15 cellular contexts compared by ENCODE assay signal in genomic region chr21:35578831-35579470, GRCh38.
DNase-seq lines count a peak whose midpoint lies in the region; ATAC-seq and TF ChIP-seq lines count a peak whose summit lies in the region.
"Had no signal": no experiment of that assay in that cellular context is flagged by ENCODE, and none has a peak within 500 bp of the region (broad histone marks: within the 10 kb centered on the region; RNA-seq: fewer than 3 reads in every experiment).

No MANE protein-coding gene starts in this region.

- H3K4me3 ChIP-seq in fibroblast of the aortic adventitia (ENCODE audit: low read depth, low read length): no peak overlapping the region
- H3K4me3 ChIP-seq: skin epidermis had no signal

- peaks cover 26% of the 10 kb centered on the region for H3K4me1 Mint-ChIP-seq in activated naive CD4-positive, alpha-beta T cell treated with anti-CD3 and anti-CD28 coated beads for 36 hours (ENCODE audit: low read depth)
- peaks cover 26% of the 10 kb centered on the region for H3K4me1 Mint-ChIP-seq in activated T-helper 2 cell treated with anti-CD3 and anti-CD28 coated beads, Interferon-gamma antibody, Interleukin-2, Interleukin-4, amounts not matched to agents 10 μg/mL and 5 μg/mL and 100 μg/mL, durations not matched to agents 14 hours and 24 hours and 36 hours (ENCODE audit: low read depth)
- H3K4me1 Mint-ChIP-seq in stimulated activated naive CD8-positive, alpha-beta T cell treated with anti-CD3 and anti-CD28 coated beads, Interleukin-15, Interleukin-2, amounts not matched to agents 100 ng/mL and 50 ng/mL, for 24 hours (ENCODE audit: low read depth): peaks cover 22% of the 10 kb centered on the region

- TF ChIP-seq CTCF in fibroblast of the aortic adventitia (IDR thresholded peaks at IDR 0.05; ENCODE audit: insufficient read depth, low read length): no peak

- H3K36me3 Mint-ChIP-seq in activated naive CD4-positive, alpha-beta T cell treated with anti-CD3 and anti-CD28 coated beads for 36 hours (ENCODE audit: low read depth): no peaks in the 10 kb centered on the region
- H3K36me3 Mint-ChIP-seq in activated T-helper 2 cell treated with anti-CD3 and anti-CD28 coated beads, Interferon-gamma antibody, Interleukin-2, Interleukin-4, amounts not matched to agents 10 μg/mL and 5 μg/mL and 100 μg/mL, durations not matched to agents 14 hours and 24 hours and 36 hours (ENCODE audit: low read depth): no peaks in the 10 kb centered on the region
- no peaks in the 10 kb centered on the region for H3K36me3 Mint-ChIP-seq in stimulated activated naive CD8-positive, alpha-beta T cell treated with anti-CD3 and anti-CD28 coated beads, Interleukin-15, Interleukin-2, amounts not matched to agents 100 ng/mL and 50 ng/mL, for 24 hours (ENCODE audit: low read depth)

- DNase-seq in activated naive CD4-positive, alpha-beta T cell treated with anti-CD3 and anti-CD28 coated beads for 36 hours: no peak
- no peak for DNase-seq in activated naive CD4-positive, alpha-beta T cell (lab: John Stamatoyannopoulos, UW)
- no peak for DNase-seq in activated T-helper 2 cell treated with anti-CD3 and anti-CD28 coated beads, Interferon-gamma antibody, Interleukin-2, Interleukin-4, amounts not matched to agents 10 μg/mL and 5 μg/mL and 100 μg/mL, durations not matched to agents 14 hours and 24 hours and 36 hours (ENCODE audit: low spot score)
- peak; percentile 55 for DNase-seq in fibroblast of the aortic adventitia (ENCODE audit: low read depth)
- DNase-seq in putamen (ENCODE audit: low spot score): no peak
- DNase-seq: activated gamma-delta T cell, DMS153, NCI-H1092, NCI-H2227 treated with DMSO at 0.1 percent for 48 hours, SK-N-SH had no signal

- H3K27me3 Mint-ChIP-seq in activated naive CD4-positive, alpha-beta T cell treated with anti-CD3 and anti-CD28 coated beads for 36 hours (ENCODE audit: low read depth): peaks cover 2% of the 10 kb centered on the region
- H3K27me3 Mint-ChIP-seq in activated T-helper 2 cell treated with anti-CD3 and anti-CD28 coated beads, Interferon-gamma antibody, Interleukin-2, Interleukin-4, amounts not matched to agents 10 μg/mL and 5 μg/mL and 100 μg/mL, durations not matched to agents 14 hours and 24 hours and 36 hours (ENCODE audit: low read depth): peaks cover 5% of the 10 kb centered on the region
- H3K27me3 Mint-ChIP-seq in stimulated activated naive CD8-positive, alpha-beta T cell treated with anti-CD3 and anti-CD28 coated beads, Interleukin-15, Interleukin-2, amounts not matched to agents 100 ng/mL and 50 ng/mL, for 24 hours: peaks cover 6% of the 10 kb centered on the region

- H3K9me3 Mint-ChIP-seq in activated naive CD4-positive, alpha-beta T cell treated with anti-CD3 and anti-CD28 coated beads for 36 hours: no peaks in the 10 kb centered on the region
- H3K9me3 Mint-ChIP-seq in activated T-helper 2 cell treated with anti-CD3 and anti-CD28 coated beads, Interferon-gamma antibody, Interleukin-2, Interleukin-4, amounts not matched to agents 10 μg/mL and 5 μg/mL and 100 μg/mL, durations not matched to agents 14 hours and 24 hours and 36 hours: peaks cover 7% of the 10 kb centered on the region
- H3K9me3 Mint-ChIP-seq in stimulated activated naive CD8-positive, alpha-beta T cell treated with anti-CD3 and anti-CD28 coated beads, Interleukin-15, Interleukin-2, amounts not matched to agents 100 ng/mL and 50 ng/mL, for 24 hours: no peaks in the 10 kb centered on the region

- no peak overlapping the region for H3K4me3 Mint-ChIP-seq in activated naive CD4-positive, alpha-beta T cell treated with anti-CD3 and anti-CD28 coated beads for 36 hours
- H3K4me3 Mint-ChIP-seq in activated T-helper 2 cell treated with anti-CD3 and anti-CD28 coated beads, Interferon-gamma antibody, Interleukin-2, Interleukin-4, amounts not matched to agents 10 μg/mL and 5 μg/mL and 100 μg/mL, durations not matched to agents 14 hours and 24 hours and 36 hours (ENCODE audit: low read depth): no peak overlapping the region
- peak overlapping the region; percentile 20 for H3K4me3 Mint-ChIP-seq in stimulated activated naive CD8-positive, alpha-beta T cell treated with anti-CD3 and anti-CD28 coated beads, Interleukin-15, Interleukin-2, amounts not matched to agents 100 ng/mL and 50 ng/mL, for 24 hours
- H3K4me3 Mint-ChIP-seq: B cell had no signal

- intact Hi-C loops in activated naive CD4-positive, alpha-beta T cell treated with anti-CD3 and anti-CD28 coated beads for 36 hours (cut with micrococcal nuclease): loop anchor here (2.0 to 5.0 kb wide), 2 partner anchors 50 to 232 kb away; no protein-coding TSS in a partner anchor
- intact Hi-C loops in activated T-helper 2 cell treated with anti-CD3 and anti-CD28 coated beads, Interferon-gamma antibody, Interleukin-2, Interleukin-4, amounts not matched to agents 10 μg/mL and 5 μg/mL and 100 μg/mL, durations not matched to agents 14 hours and 24 hours and 36 hours (cut with micrococcal nuclease): loop anchor here (1.0 to 2.0 kb wide), 3 partner anchors 51 to 528 kb away; no protein-coding TSS in a partner anchor

- no peak for ATAC-seq in GM18520 (IDR thresholded peaks at IDR 0.05; ENCODE audit: unreplicated experiment)
- ATAC-seq in HG03025 (IDR thresholded peaks at IDR 0.05; ENCODE audit: low FRiP score, unreplicated experiment): no peak

- H3K27ac Mint-ChIP-seq in activated naive CD4-positive, alpha-beta T cell treated with anti-CD3 and anti-CD28 coated beads for 36 hours: peak overlapping the region; percentile 27
- H3K27ac Mint-ChIP-seq in activated T-helper 2 cell treated with anti-CD3 and anti-CD28 coated beads, Interferon-gamma antibody, Interleukin-2, Interleukin-4, amounts not matched to agents 10 μg/mL and 5 μg/mL and 100 μg/mL, durations not matched to agents 14 hours and 24 hours and 36 hours: peak overlapping the region; percentile 71
- H3K27ac Mint-ChIP-seq in stimulated activated naive CD8-positive, alpha-beta T cell treated with anti-CD3 and anti-CD28 coated beads, Interleukin-15, Interleukin-2, amounts not matched to agents 100 ng/mL and 50 ng/mL, for 24 hours: peak overlapping the region; percentile 73
- H3K27ac Mint-ChIP-seq: B cell had no signal

- CTCF ChIA-PET in activated naive CD4-positive, alpha-beta T cell treated with anti-CD3 and anti-CD28 coated beads for 36 hours (lab: Charles Lee): interaction anchor here (0.6 kb wide), 2 partner anchors 363 to 776 kb away, joined by 3 to 4 read pairs; no protein-coding TSS in a partner anchor
